ENCODE assay signal across 2 cellular contexts in genomic region chr6:156577749-156578148, GRCh38.
TF ChIP-seq lines count a peak whose summit lies in the region.

No MANE protein-coding gene starts in this region.

TF ChIP-seq in HEK293, 187 proteins besides CTCF, POLR2A, EP300 and RAD21:
- TF ChIP-seq ZSCAN30 (tag by site-specific recombination; IDR thresholded peaks at IDR 0.05): no peak
- TF ChIP-seq HIC1 (tag by site-specific recombination; IDR thresholded peaks at IDR 0.05): no peak
- TF ChIP-seq ZSCAN4 (tag by site-specific recombination; IDR thresholded peaks at IDR 0.05): no peak
- TF ChIP-seq KLF9 (tag by site-specific recombination; IDR thresholded peaks at IDR 0.05; ENCODE audit: low read depth): no peak
- TF ChIP-seq ZNF843 (tag by site-specific recombination; IDR thresholded peaks at IDR 0.05): no peak
- TF ChIP-seq PRDM10 (tag by site-specific recombination; IDR thresholded peaks at IDR 0.05): no peak
- TF ChIP-seq ZNF776 (tag by site-specific recombination; IDR thresholded peaks at IDR 0.05; ENCODE audit: borderline replicate concordance): no peak
- peak; percentile 77 for TF ChIP-seq SETDB1 (IDR thresholded peaks at IDR 0.05; ENCODE audit: insufficient read length, low read length)

TF ChIP-seq in K562, 482 proteins besides CTCF, POLR2A, EP300 and RAD21:
- TF ChIP-seq ASH1L (IDR thresholded peaks at IDR 0.05; ENCODE audit: borderline replicate concordance, low read depth, partially characterized antibody): no peak
- TF ChIP-seq ZFP1 (CRISPR knock-in tag; IDR thresholded peaks at IDR 0.05): peak; percentile 88
